In genomic region chr18:76707534-76707933, GRCh38 we compare ENCODE assay signal across 25 cellular contexts.
"Had no signal": no experiment of that assay in that cellular context is flagged by ENCODE, and none has a peak within 500 bp of the region (broad histone marks: within the 10 kb centered on the region; RNA-seq: fewer than 3 reads in every experiment).

No MANE protein-coding gene starts in this region.

- H3K9me3 ChIP-seq: adrenal gland, ascending aorta, gastroesophageal sphincter, heart left ventricle, lower lobe of right lung, pancreas, tibial nerve had no signal

- H3K27me3 Mint-ChIP-seq: activated T-cell treated with anti-CD3 and anti-CD28 coated beads, Interleukin-2, amount 50 U/mL, for 24 hours; activated T-helper 17 cell treated with anti-CD3 and anti-CD28 coated beads, Interleukin-2, amount 50 U/mL, for 72 hours had no signal

- H3K9me3 Mint-ChIP-seq: activated T-cell treated with anti-CD3 and anti-CD28 coated beads, Interleukin-2, amount 50 U/mL, for 24 hours; activated T-helper 17 cell treated with anti-CD3 and anti-CD28 coated beads, Interleukin-2, amount 50 U/mL, for 72 hours; naive thymus-derived CD8-positive, alpha-beta T cell; stimulated activated naive CD8-positive, alpha-beta T cell treated with anti-CD3 and anti-CD28 coated beads, Interleukin-15, amount 100 ng/mL, for 72 hours had no signal

- H3K4me1 Mint-ChIP-seq: activated T-helper 17 cell treated with anti-CD3 and anti-CD28 coated beads, Interleukin-2, amount 50 U/mL, for 72 hours had no signal

- H3K4me1 ChIP-seq: adrenal gland, ascending aorta, lower lobe of right lung, pancreas had no signal

- ATAC-seq: activated T-helper 17 cell treated with anti-CD3 and anti-CD28 coated beads, Interleukin-2, amount 50 U/mL, for 72 hours; esophagus mucosa; gastroesophageal sphincter; left lobe of liver; lower lobe of right lung; naive thymus-derived CD8-positive, alpha-beta T cell; pancreas; right cardiac atrium; T-helper 17 cell had no signal

- H3K27ac Mint-ChIP-seq: activated naive CD8-positive, alpha-beta T cell; activated T-cell treated with anti-CD3 and anti-CD28 coated beads, Interleukin-2, amount 50 U/mL, for 24 hours; activated T-helper 17 cell treated with anti-CD3 and anti-CD28 coated beads, Interleukin-2, amount 50 U/mL, for 72 hours; naive thymus-derived CD8-positive, alpha-beta T cell; stimulated activated naive CD8-positive, alpha-beta T cell treated with anti-CD3 and anti-CD28 coated beads, Interleukin-15, amount 100 ng/mL, for 72 hours; T-helper 17 cell had no signal

- H3K27ac ChIP-seq: adrenal gland, ascending aorta, gastroesophageal sphincter, heart left ventricle, lower lobe of right lung, pancreas, SK-N-MC, tibial nerve had no signal

- H3K36me3 ChIP-seq: adrenal gland, ascending aorta, gastroesophageal sphincter, heart left ventricle, lower lobe of right lung, pancreas, tibial nerve had no signal

- H3K4me3 ChIP-seq: adrenal gland, ascending aorta, gastroesophageal sphincter, heart left ventricle, lower lobe of right lung, pancreas, SK-N-MC, tibial nerve had no signal

- DNase-seq: activated CD4-positive, alpha-beta T cell treated with anti-CD3 and anti-CD28 coated beads for 4 hours; activated CD4-positive, alpha-beta T cell treated with anti-CD3 and anti-CD28 coated beads, Interleukin-2, amount 50 U/mL, for 48 hours; activated CD4-positive, CD25-positive, alpha-beta regulatory T cell; activated T-cell treated with anti-CD3 and anti-CD28 coated beads, Interleukin-2, amount 50 U/mL, for 24 hours; central memory CD4-positive, alpha-beta T cell; dermis blood vessel endothelial cell; effector memory CD4-positive, alpha-beta T cell; heart left ventricle; lower lobe of right lung; naive thymus-derived CD8-positive, alpha-beta T cell; pancreas; right cardiac atrium; stimulated activated CD4-positive, alpha-beta T cell treated with anti-CD3 and anti-CD28 coated beads, Interleukin-12 subunit alpha, Interleukin-12 subunit beta, amount 100 ng/mL, for 4 hours; stimulated activated naive CD8-positive, alpha-beta T cell treated with anti-CD3 and anti-CD28 coated beads, Interleukin-15, amount 100 ng/mL, for 72 hours; SW 1271; T-helper 17 cell had no signal

- H3K4me3 Mint-ChIP-seq: activated naive CD8-positive, alpha-beta T cell; activated T-cell treated with anti-CD3 and anti-CD28 coated beads, Interleukin-2, amount 50 U/mL, for 24 hours; activated T-helper 17 cell treated with anti-CD3 and anti-CD28 coated beads, Interleukin-2, amount 50 U/mL, for 72 hours; naive thymus-derived CD8-positive, alpha-beta T cell; stimulated activated naive CD8-positive, alpha-beta T cell treated with anti-CD3 and anti-CD28 coated beads, Interleukin-15, amount 100 ng/mL, for 72 hours; T-helper 17 cell had no signal

- H3K36me3 Mint-ChIP-seq: activated naive CD8-positive, alpha-beta T cell; naive thymus-derived CD8-positive, alpha-beta T cell had no signal

- H3K27me3 ChIP-seq: adrenal gland, ascending aorta, gastroesophageal sphincter, heart left ventricle, pancreas, tibial nerve had no signal
